Comparison of ENCODE assay signal across 8 cellular contexts in the genomic region with DNA sequence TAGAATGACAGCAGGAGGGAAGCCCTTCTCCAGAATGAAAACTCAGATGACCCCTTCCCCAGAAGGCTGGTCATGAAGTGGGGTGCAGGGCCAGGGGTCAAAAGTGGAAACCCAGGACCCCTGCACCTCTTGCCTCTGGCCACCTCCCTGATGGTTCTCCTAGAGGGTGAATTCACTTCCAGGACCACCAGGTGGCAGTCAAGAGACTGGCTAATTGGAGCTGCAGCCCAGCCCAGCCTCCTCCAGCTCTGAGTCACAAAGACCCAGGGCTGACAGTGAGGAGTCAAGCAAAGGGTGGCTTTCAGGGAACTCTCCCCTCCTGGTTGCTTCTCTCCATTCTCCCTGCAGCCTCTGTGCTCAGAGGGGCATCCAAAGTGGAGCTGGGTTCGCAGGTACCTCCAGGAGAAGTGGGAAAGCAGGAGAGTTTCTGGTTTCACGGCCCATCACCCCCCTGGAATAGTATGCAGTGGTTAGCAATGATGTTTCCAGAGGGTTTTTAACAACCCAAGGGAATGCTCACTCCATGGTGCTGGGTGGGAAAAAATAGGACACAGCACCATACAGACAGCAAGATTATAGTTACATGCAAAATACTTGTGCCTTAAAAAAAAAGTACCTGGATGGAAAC. TPM values are rescaled to one million over a fixed set of nuclear protein-coding genes. Genes with fewer than 3 reads are reported as not detected.
A peak's percentile ranks its signal among the peaks of the same experiment; 100 is the strongest.
DNase-seq lines count a peak whose midpoint lies in the region; ATAC-seq and TF ChIP-seq lines count a peak whose summit lies in the region.

No MANE protein-coding gene starts in this region.

- H3K4me2 ChIP-seq in smooth muscle cell, result no peak overlapping the region

- no peak for TF ChIP-seq POLR2A in body of pancreas (IDR thresholded peaks at IDR 0.05)

- H3K27me3 ChIP-seq in body of pancreas (no peaks in the 10 kb centered on the region), iPS DF 6.9 (ENCODE audit: control insufficient read depth, insufficient read depth, low read length) (no peaks in the 10 kb centered on the region; the same call in 1 of the 2 replicates), smooth muscle cell (ENCODE audit: low read depth) (peaks cover 56% of the 10 kb centered on the region)

- no peak overlapping the region for H3K27ac ChIP-seq in body of pancreas
- no peak overlapping the region for H3K27ac ChIP-seq in iPS DF 6.9 (ENCODE audit: low read length)
- no peak overlapping the region for H3K27ac ChIP-seq in smooth muscle cell (ENCODE audit: low read depth)

- no peaks in the 10 kb centered on the region for H4K20me1 ChIP-seq in smooth muscle cell (ENCODE audit: low read depth)

- H3K36me3 ChIP-seq in body of pancreas (replicated peaks in 1 of 2; ENCODE audit: insufficient read depth in 1 of 2, low read depth in 2 of 2), result no peaks in the 10 kb centered on the region
- H3K36me3 ChIP-seq in iPS DF 6.9 (ENCODE audit: control insufficient read depth, insufficient read depth, low read length), result no peaks in the 10 kb centered on the region
- H3K36me3 ChIP-seq in smooth muscle cell (ENCODE audit: low read depth), result no peaks in the 10 kb centered on the region

- peak; percentile 86 for DNase-seq in AG08396 (ENCODE audit: low spot score)
- DNase-seq in NCI-H2081 (lab: John Stamatoyannopoulos, UW), result peak; percentile 82 to 85
- peak; percentile 71 for DNase-seq in UCSD-AML1 (lab: John Stamatoyannopoulos, UW; ENCODE audit: unreplicated experiment)
- DNase-seq in body of pancreas, result peak; percentile 88 to 93 (median 92)
- peak; percentile 68 for DNase-seq in iPS DF 6.9 (ENCODE audit: low read depth, low spot score)
- peak; percentile 45 for DNase-seq in smooth muscle cell (lab: John Stamatoyannopoulos, UW; ENCODE audit: unreplicated experiment)

- no peaks in the 10 kb centered on the region for H3F3A ChIP-seq in smooth muscle cell (ENCODE audit: low read depth)

- H3K9me3 ChIP-seq in body of pancreas (no peaks in the 10 kb centered on the region), iPS DF 6.9 (ENCODE audit: control insufficient read depth, insufficient read depth, low read length) (no peaks in the 10 kb centered on the region), smooth muscle cell (replicated peaks; ENCODE audit: low read depth) (no peaks in the 10 kb centered on the region)

- H3K4me3 ChIP-seq in body of pancreas, result no peak overlapping the region
- no peak overlapping the region for H3K4me3 ChIP-seq in iPS DF 6.9 (ENCODE audit: low read length)
- no peak overlapping the region for H3K4me3 ChIP-seq in smooth muscle cell

- TF ChIP-seq CTCF in body of pancreas (IDR thresholded peaks at IDR 0.05) (peak; percentile 66 to 92 (median 88)), smooth muscle cell (IDR thresholded peaks at IDR 0.05; ENCODE audit: borderline replicate concordance, insufficient read depth, poor library complexity, severe bottlenecking) (peak; percentile 90)

- H3K4me1 ChIP-seq in body of pancreas (no peaks in the 10 kb centered on the region), iPS DF 6.9 (ENCODE audit: control insufficient read depth, insufficient read depth, low read length) (no peaks in the 10 kb centered on the region), smooth muscle cell (ENCODE audit: low read depth) (no peaks in the 10 kb centered on the region)

- H2AFZ ChIP-seq in smooth muscle cell (ENCODE audit: low read depth), result no peak overlapping the region

- peak; percentile 67 for ATAC-seq in GM19395 (IDR thresholded peaks at IDR 0.05; ENCODE audit: unreplicated experiment)
- peak; percentile 92 for ATAC-seq in body of pancreas
- no peak for ATAC-seq in GM21529 (IDR thresholded peaks at IDR 0.05; ENCODE audit: unreplicated experiment)

- 97 to 100% methylated on average over 1 to 2 of the region's 2 CpGs for WGBS in body of pancreas, 2 donors
- WGBS in iPS DF 6.9 (ENCODE audit: insufficient coverage, insufficient read length), result no CpG with 5 or more reads among the region's 2 CpGs
- WGBS in smooth muscle cell (ENCODE audit: low lambda C conversion rate), result 51% methylated on average over 2 of the region's 2 CpGs

- no peak overlapping the region for H3K9ac ChIP-seq in smooth muscle cell (ENCODE audit: low read depth)

- intact Hi-C loops in body of pancreas (cut with DNase I), result loop anchor here (5.0 to 10.0 kb wide), 2 partner anchors 188 to 260 kb away; no protein-coding TSS in a partner anchor

- H3K79me2 ChIP-seq in smooth muscle cell (ENCODE audit: low read depth), result no peaks in the 10 kb centered on the region

RNA-seq across cellular contexts. Expression of gene EPHB2, which starts 6.1 kb away (rescaled TPM):
- total RNA-seq in body of pancreas (1 to 10 TPM; 2.9 to 7.9 TPM), smooth muscle cell (1.8 and 6.7 TPM in 2 replicates)
- 1.1 and 2.7 TPM in 2 replicates for polyA plus RNA-seq in smooth muscle cell

RNA-seq across cellular contexts. Expression of gene C1QB, which starts 51.5 kb away (rescaled TPM):
- total RNA-seq in body of pancreas (10 to 100 TPM; 73.9 to 85.4 TPM), smooth muscle cell (not detected in 2 replicates)
- not detected in 2 replicates for polyA plus RNA-seq in smooth muscle cell

Comparison
In these comparisons a context has a peak if more than half of its experiments do, and no peak if none do; other contexts are left out.
1. RNA of gene C1QB, which starts 51.5 kb away (total RNA-seq): 73.9 to 85.4 TPM in body of pancreas; not detected in smooth muscle cell; every median in the first group is over 10 times any median in the second.
2. Peak in every context shown above with its lines, with median percentiles within 50 percentile points of each other: DNase-seq.